ENCODE assay signal across 1 cellular context in genomic region chr14:99772371-99773283, GRCh38.
TF ChIP-seq lines count a peak whose summit lies in the region.

No MANE protein-coding gene starts in this region.

TF ChIP-seq in HEK293, 187 proteins besides CTCF, POLR2A, EP300 and RAD21 (continued from another document):
- no peak for TF ChIP-seq PRDM6 (tag by site-specific recombination; IDR thresholded peaks at IDR 0.05)
